In genomic region chr20:32709528-32710121, GRCh38 we compare ENCODE assay signal across 17 cellular contexts. TPM values are rescaled to one million over a fixed set of nuclear protein-coding genes. Genes with fewer than 3 reads are reported as not detected.
DNase-seq lines count a peak whose midpoint lies in the region; ATAC-seq, FAIRE-seq and TF ChIP-seq lines count a peak whose summit lies in the region.
"Had no signal": no experiment of that assay in that cellular context is flagged by ENCODE, and none has a peak within 500 bp of the region (broad histone marks: within the 10 kb centered on the region; RNA-seq: fewer than 3 reads in every experiment).

No MANE protein-coding gene starts in this region.

- no peak for FAIRE-seq in K562 (lab: Jason Lieb, UNC)

- no peaks in the 10 kb centered on the region for H3K79me1 ChIP-seq in mesendoderm (ENCODE audit: low read length)

- H4K5ac ChIP-seq in mesendoderm (ENCODE audit: low read length) = no peak overlapping the region

- TF ChIP-seq CTCF in KMS-11 (conservative IDR thresholded peaks at IDR 0.05; ENCODE audit: low read depth, low read length) (no peak), K562 (IDR thresholded peaks at IDR 0.05 in 2 of 3, conservative IDR thresholded peaks at IDR 0.05 in 1 of 3; ENCODE audit: insufficient read depth in 2 of 3, low read depth in 1 of 3, low read length in 3 of 3) (no peak), breast epithelium (IDR thresholded peaks at IDR 0.05) (no peak)

- H3K4me3 ChIP-seq in BLaER1 (no peak overlapping the region), KMS-11 (IDR thresholded peaks at IDR 0.05; ENCODE audit: insufficient read depth, low read depth, low read length) (no peak overlapping the region), K562 (no peak overlapping the region), mesendoderm (ENCODE audit: low read length) (no peak overlapping the region), breast epithelium (no peak overlapping the region)
- H3K4me3 ChIP-seq: gastroesophageal sphincter, SJSA1 had no signal

- H3K4me1 ChIP-seq in BLaER1 (peaks cover 23% of the 10 kb centered on the region), KMS-11 (ENCODE audit: low read depth, poor library complexity, severe bottlenecking) (peaks cover 70% of the 10 kb centered on the region), K562 (replicated peaks in 1 of 2; ENCODE audit: control insufficient read depth in 2 of 2, insufficient read depth in 2 of 2, low read length in 2 of 2) (no peaks in the 10 kb centered on the region), mesendoderm (ENCODE audit: control insufficient read depth, low read depth, low read length) (peaks cover 3% of the 10 kb centered on the region), breast epithelium (no peaks in the 10 kb centered on the region)

- H3K36me3 ChIP-seq in BLaER1 (peaks cover 39% of the 10 kb centered on the region), KMS-11 (ENCODE audit: insufficient read depth) (peaks cover 6% of the 10 kb centered on the region; the same call in 1 of the 2 replicates), K562 (ENCODE audit: control insufficient read depth, insufficient read depth, low read length) (peaks cover 11% of the 10 kb centered on the region; the same call in 2 of the 3 replicates), mesendoderm (ENCODE audit: control insufficient read depth, insufficient read depth, low read length) (peaks cover 3% of the 10 kb centered on the region), breast epithelium (no peaks in the 10 kb centered on the region)

- WGBS in K562 (ENCODE audit: insufficient coverage, low coverage, missing lambda C conversion rate) = 60% methylated on average over 9 of the region's 9 CpGs
- no CpG with 5 or more reads among the region's 9 CpGs for WGBS in mesendoderm (ENCODE audit: extremely low coverage, insufficient coverage, low lambda C conversion rate)

- H2BK120ac ChIP-seq in mesendoderm (ENCODE audit: low read depth, low read length) = no peak overlapping the region

- no peaks in the 10 kb centered on the region for H3K9me1 ChIP-seq in K562 (ENCODE audit: control insufficient read depth, insufficient read depth, low read length)

- intact Hi-C loops in K562 (cut with micrococcal nuclease) (no loop called here), breast epithelium (cut with DNase I; ENCODE audit: low total_unique reads) (no loop called here)

- peak; percentile 47 for ATAC-seq in K562
- ATAC-seq: gastroesophageal sphincter had no signal

- no peak overlapping the region for H4K8ac ChIP-seq in mesendoderm (ENCODE audit: low read depth, low read length)

- no peaks in the 10 kb centered on the region for H3K9me3 ChIP-seq in BLaER1
- H3K9me3 ChIP-seq in K562 (replicated peaks; ENCODE audit: control insufficient read depth, insufficient read depth, low read depth, low read length) = no peaks in the 10 kb centered on the region
- H3K9me3 ChIP-seq in breast epithelium = no peaks in the 10 kb centered on the region
- H3K9me3 ChIP-seq: gastroesophageal sphincter, SJSA1 had no signal

- in situ Hi-C loops in K562 (cut with MboI) = no loop called here

- no peak overlapping the region for H3K56ac ChIP-seq in mesendoderm (ENCODE audit: low read length)

- no peak overlapping the region for H3K23ac ChIP-seq in mesendoderm (ENCODE audit: low read length)

- H3K4ac ChIP-seq in mesendoderm (ENCODE audit: low read depth, low read length) = peak overlapping the region; percentile 36

- H3K9ac ChIP-seq in BLaER1 (peak overlapping the region; percentile 15; the same call in 1 of the 2 replicates), KMS-11 (no peak overlapping the region), K562 (ENCODE audit: insufficient read depth in 1 of 2, low read depth in 2 of 2, low read length in 2 of 2) (no peak overlapping the region), mesendoderm (ENCODE audit: low read length) (no peak overlapping the region)

- POLR2A ChIA-PET in K562 (lab: Yijun Ruan, JAX) = interaction anchor here (0.6 to 1.7 kb wide), 2 partner anchors 21 to 28 kb away, joined by 4 to 9 read pairs; no protein-coding TSS in a partner anchor

- no peak for TF ChIP-seq POLR2A in K562 (conservative IDR thresholded peaks at IDR 0.05)
- TF ChIP-seq POLR2A in breast epithelium (IDR thresholded peaks at IDR 0.05) = no peak

- no peak overlapping the region for H2BK5ac ChIP-seq in mesendoderm (ENCODE audit: low read length)

- no peak overlapping the region for H2AFZ ChIP-seq in KMS-11 (ENCODE audit: low read depth)
- no peak overlapping the region for H2AFZ ChIP-seq in K562 (ENCODE audit: low read depth, low read length)

- H3K79me2 ChIP-seq in KMS-11 (ENCODE audit: insufficient read depth, low read depth) = no peaks in the 10 kb centered on the region; the same call in 1 of the 2 replicates
- H3K79me2 ChIP-seq in K562 (ENCODE audit: control insufficient read depth, insufficient read depth, low read length) = no peaks in the 10 kb centered on the region
- H3K79me2 ChIP-seq in mesendoderm (ENCODE audit: control insufficient read depth, insufficient read depth, low read length) = no peaks in the 10 kb centered on the region

- H3K18ac ChIP-seq in mesendoderm (ENCODE audit: low read length) = no peak overlapping the region

- no TSS peak for BruUV-seq in K562 (replicated peaks; lab: Mats Ljungman, UMichigan)

- DNase-seq in K562 (ENCODE audit: extremely low read depth in 1 of 4, low spot score in 3 of 4) = no peak
- no peak for DNase-seq in mesendoderm
- no peak for DNase-seq in NCI-H2196 (lab: John Stamatoyannopoulos, UW; ENCODE audit: unreplicated experiment)
- no peak for DNase-seq in occipital lobe (lab: John Stamatoyannopoulos, UW)
- no peak for DNase-seq in breast epithelium (ENCODE audit: low spot score in 2 of 2)
- no peak for DNase-seq in kidney tubule cell (ENCODE audit: low spot score)
- DNase-seq: activated T-cell treated with anti-CD3 and anti-CD28 coated beads for 4 hours; AML-193; effector CD8-positive, alpha-beta T cell; H7; MV-4-11; NCI-H774 had no signal

- peak overlapping the region; percentile 41; the same call in 1 of the 2 replicates for H3K27ac ChIP-seq in BLaER1
- peak overlapping the region; percentile 13; the same call in 1 of the 2 replicates for H3K27ac ChIP-seq in KMS-11
- no peak overlapping the region for H3K27ac ChIP-seq in K562 (ENCODE audit: extremely low read depth, low read depth, low read length)
- H3K27ac ChIP-seq in mesendoderm (ENCODE audit: low read depth, low read length) = no peak overlapping the region
- no peak overlapping the region for H3K27ac ChIP-seq in breast epithelium
- H3K27ac ChIP-seq: gastroesophageal sphincter had no signal

- TF ChIP-seq RAD21 in K562 (CRISPR knock-in tag; conservative IDR thresholded peaks at IDR 0.05 in 1 of 2, IDR thresholded peaks at IDR 0.05 in 1 of 2) = no peak

- H4K20me1 ChIP-seq in BLaER1 = no peaks in the 10 kb centered on the region
- no peaks in the 10 kb centered on the region for H4K20me1 ChIP-seq in KMS-11 (ENCODE audit: insufficient read depth)
- H4K20me1 ChIP-seq in K562 (replicated peaks; ENCODE audit: control insufficient read depth, insufficient read depth, low read length) = no peaks in the 10 kb centered on the region

- no peak for TF ChIP-seq EP300 in K562 (IDR thresholded peaks at IDR 0.05; ENCODE audit: low read length)

- no peaks in the 10 kb centered on the region for H3K27me3 ChIP-seq in BLaER1
- H3K27me3 ChIP-seq in KMS-11 (ENCODE audit: insufficient read depth, low read depth) = no peaks in the 10 kb centered on the region
- no peaks in the 10 kb centered on the region for H3K27me3 ChIP-seq in K562 (ENCODE audit: control insufficient read depth in 2 of 2, insufficient read depth in 2 of 2, low read length in 2 of 2)
- H3K27me3 ChIP-seq in mesendoderm (ENCODE audit: insufficient read depth, low read length, poor library complexity) = no peaks in the 10 kb centered on the region
- no peaks in the 10 kb centered on the region for H3K27me3 ChIP-seq in breast epithelium
- H3K27me3 ChIP-seq: gastroesophageal sphincter, SJSA1 had no signal

- H2AK5ac ChIP-seq in mesendoderm (ENCODE audit: low read length) = no peak overlapping the region

- H3K4me2 ChIP-seq in BLaER1 (peak overlapping the region; percentile 68), KMS-11 (peak overlapping the region; percentile 24; the same call in 1 of the 2 replicates), K562 (ENCODE audit: insufficient read depth, low read length) (no peak overlapping the region), mesendoderm (ENCODE audit: low read length) (no peak overlapping the region)

- no peak overlapping the region for H2BK15ac ChIP-seq in mesendoderm (replicated peaks; ENCODE audit: low read depth)

- CTCF ChIA-PET in K562 (lab: Yijun Ruan, JAX; ENCODE audit: low intra/inter-chr PET ratio) = interaction anchor here (0.6 kb wide), 1 partner anchor 930 kb away, joined by 3 read pairs; no protein-coding TSS in a partner anchor

RNA-seq across cellular contexts. Expression of gene COMMD7, which starts 33.6 kb away (rescaled TPM):
- total RNA-seq in K562 (2011; cell fraction: chromatin; rRNA removed; ENCODE audit: low replicate concordance) = 20.0 and 25.5 TPM in 2 replicates
- 14.6 and 19.0 TPM in 2 replicates for total RNA-seq in K562 (2011; cell fraction: nucleolus; rRNA removed)
- total RNA-seq in K562 (2011; cell fraction: nucleoplasm; rRNA removed) = 18.1 and 26.9 TPM in 2 replicates
- total RNA-seq in K562 (2014; rRNA removed) (24.5 and 27.4 TPM in 2 replicates), K562 (2014; rRNA removed; fragmentation: Illumina TruSeq; extraction: Trizol) (33.3 and 34.7 TPM in 2 replicates), K562 (2015; rRNA removed; fragmentation: Illumina TruSeq; extraction: Trizol) (33.1 and 34.4 TPM in 2 replicates), K562 (2021) (39.8 and 41.5 TPM in 2 replicates), occipital lobe (24.2 TPM), breast epithelium (10 to 100 TPM; 22.7 to 30.9 (median 24.3) TPM)
- polyA plus RNA-seq in K562 (2011; rRNA removed) (62.8 and 71.5 TPM in 2 replicates), K562 (2014; fragmentation: Illumina TruSeq; extraction: Trizol) (58.2 and 69.1 TPM in 2 replicates), K562 (2014; fragmentation: Nextera tagmentation; extraction: Ambion mirVana) (10 to 100 TPM; 11.9 to 17.0 TPM), K562 (2014; rRNA removed) (44.5 and 49.7 TPM in 2 replicates)
- polyA plus RNA-seq in K562 (2011; cell fraction: cytosol; rRNA removed) = 47.9 and 63.7 TPM in 2 replicates
- polyA plus RNA-seq in K562 (2011; cell fraction: nucleus; rRNA removed) = 31.9 and 51.6 TPM in 2 replicates
- polyA plus RNA-seq in K562 (2012) = 52.0 and 91.9 TPM in 2 replicates
- 21.4 and 30.4 TPM in 2 replicates for polyA minus RNA-seq in K562 (2011; rRNA and poly(A)+ RNA removed)
- polyA minus RNA-seq in K562 (2011; cell fraction: cytosol; rRNA and poly(A)+ RNA removed) = 16.0 and 16.4 TPM in 2 replicates
- polyA minus RNA-seq in K562 (2011; cell fraction: nucleus; rRNA and poly(A)+ RNA removed) = 4.0 and 8.4 TPM in 2 replicates
- 70.1 TPM for polyA plus RNA-seq in mesendoderm (2013, experiment 1 of 2)
- polyA plus RNA-seq in mesendoderm (2013, experiment 2 of 2) = 71.1 TPM

RNA-seq across cellular contexts. Expression of gene C20orf203, which starts 35.9 kb away (rescaled TPM):
- 15.7 and 23.6 TPM in 2 replicates for total RNA-seq in K562 (2011; cell fraction: chromatin; rRNA removed; ENCODE audit: low replicate concordance)
- 8.0 and 10.7 TPM in 2 replicates for total RNA-seq in K562 (2011; cell fraction: nucleolus; rRNA removed)
- total RNA-seq in K562 (2011; cell fraction: nucleoplasm; rRNA removed) = 19.4 and 25.1 TPM in 2 replicates
- total RNA-seq in K562 (2014; rRNA removed) = 0.68 and 0.78 TPM in 2 replicates
- total RNA-seq in K562 (2014; rRNA removed; fragmentation: Illumina TruSeq; extraction: Trizol) = 0.48 and 0.62 TPM in 2 replicates
- total RNA-seq in K562 (2015; rRNA removed; fragmentation: Illumina TruSeq; extraction: Trizol) = 0.57 and 0.58 TPM in 2 replicates
- 2.0 and 2.4 TPM in 2 replicates for total RNA-seq in K562 (2021)
- 0.52 and 1.5 TPM in 2 replicates for polyA plus RNA-seq in K562 (2011; rRNA removed)
- polyA plus RNA-seq in K562 (2011; cell fraction: cytosol; rRNA removed) = 0.60 and 1.3 TPM in 2 replicates
- polyA plus RNA-seq in K562 (2011; cell fraction: nucleus; rRNA removed) = 3.0 and 4.6 TPM in 2 replicates
- 0.73 and 1.5 TPM in 2 replicates for polyA plus RNA-seq in K562 (2012)
- 0.58 and 0.68 TPM in 2 replicates for polyA plus RNA-seq in K562 (2014; fragmentation: Illumina TruSeq; extraction: Trizol)
- polyA plus RNA-seq in K562 (2014; fragmentation: Nextera tagmentation; extraction: Ambion mirVana) = under 1 TPM; 0.56 to 0.69 TPM
- polyA plus RNA-seq in K562 (2014; rRNA removed) = 2.0 and 2.3 TPM in 2 replicates
- 0.21 and 0.72 TPM in 2 replicates for polyA minus RNA-seq in K562 (2011; rRNA and poly(A)+ RNA removed)
- 0.64 TPM in 1 of 2 replicates, not detected in the other for polyA minus RNA-seq in K562 (2011; cell fraction: cytosol; rRNA and poly(A)+ RNA removed)
- polyA minus RNA-seq in K562 (2011; cell fraction: nucleus; rRNA and poly(A)+ RNA removed) = 0.81 and 4.7 TPM in 2 replicates
- not detected for polyA plus RNA-seq in mesendoderm (2013, experiment 1 of 2)
- not detected for polyA plus RNA-seq in mesendoderm (2013, experiment 2 of 2)
- total RNA-seq in occipital lobe = 0.47 TPM
- under 1 TPM; under 0.01 to 0.32 (median 0.15) TPM for total RNA-seq in breast epithelium
- total RNA-seq: kidney epithelial cell, SJSA1 had no signal

RNA-seq across cellular contexts. Expression of gene DNMT3B, which starts 52.6 kb away (rescaled TPM):
- 81.8 and 85.1 TPM in 2 replicates for total RNA-seq in K562 (2011; cell fraction: chromatin; rRNA removed; ENCODE audit: low replicate concordance)
- total RNA-seq in K562 (2011; cell fraction: nucleolus; rRNA removed) = 51.8 and 54.4 TPM in 2 replicates
- 68.3 and 91.9 TPM in 2 replicates for total RNA-seq in K562 (2011; cell fraction: nucleoplasm; rRNA removed)
- 49.1 and 53.9 TPM in 2 replicates for total RNA-seq in K562 (2014; rRNA removed)
- 37.2 and 37.5 TPM in 2 replicates for total RNA-seq in K562 (2014; rRNA removed; fragmentation: Illumina TruSeq; extraction: Trizol)
- total RNA-seq in K562 (2015; rRNA removed; fragmentation: Illumina TruSeq; extraction: Trizol) = 34.4 and 35.3 TPM in 2 replicates
- 69.5 and 74.8 TPM in 2 replicates for total RNA-seq in K562 (2021)
- 41.7 and 60.2 TPM in 2 replicates for polyA plus RNA-seq in K562 (2011; rRNA removed)
- polyA plus RNA-seq in K562 (2011; cell fraction: cytosol; rRNA removed) = 40.1 and 59.1 TPM in 2 replicates
- 103 and 127 TPM in 2 replicates for polyA plus RNA-seq in K562 (2011; cell fraction: nucleus; rRNA removed)
- 27.1 and 34.4 TPM in 2 replicates for polyA plus RNA-seq in K562 (2012)
- 61.3 and 64.6 TPM in 2 replicates for polyA plus RNA-seq in K562 (2014; fragmentation: Illumina TruSeq; extraction: Trizol)
- polyA plus RNA-seq in K562 (2014; fragmentation: Nextera tagmentation; extraction: Ambion mirVana) = 10 to 100 TPM in 1 of 2 experiments, 1 to 10 TPM in 1; 9.3 to 11.5 TPM
- polyA plus RNA-seq in K562 (2014; rRNA removed) = 55.5 and 57.3 TPM in 2 replicates
- 18.7 and 34.9 TPM in 2 replicates for polyA minus RNA-seq in K562 (2011; rRNA and poly(A)+ RNA removed)
- polyA minus RNA-seq in K562 (2011; cell fraction: cytosol; rRNA and poly(A)+ RNA removed) = 35.8 and 43.3 TPM in 2 replicates
- 25.0 and 26.7 TPM in 2 replicates for polyA minus RNA-seq in K562 (2011; cell fraction: nucleus; rRNA and poly(A)+ RNA removed)
- 290 TPM for polyA plus RNA-seq in mesendoderm (2013, experiment 1 of 2)
- 289 TPM for polyA plus RNA-seq in mesendoderm (2013, experiment 2 of 2)
- total RNA-seq in occipital lobe = 4.8 TPM
- total RNA-seq in breast epithelium = 1 to 10 TPM in 2 of 3 donors, under 1 TPM in 1; 0.96 to 2.0 (median 1.8) TPM

Comparison
In these comparisons a context has a peak if more than half of its experiments do, and no peak if none do; other contexts are left out.
1. H3K27ac ChIP-seq: peak in BLaER1 (single experiment) and KMS-11 (single experiment); none in K562 (single experiment), mesendoderm (single experiment) and breast epithelium (0 of 2).
2. H3K4me2 ChIP-seq: peak in BLaER1 (single experiment) and KMS-11 (single experiment); none in K562 (single experiment) and mesendoderm (single experiment).